8 cellular contexts compared by ENCODE assay signal in genomic region chr6:33424855-33425667, GRCh38. TPM values are rescaled to one million over a fixed set of nuclear protein-coding genes. Genes with fewer than 3 reads are reported as not detected.
A peak's percentile ranks its signal among the peaks of the same experiment; 100 is the strongest.
DNase-seq lines count a peak whose midpoint lies in the region; ATAC-seq and TF ChIP-seq lines count a peak whose summit lies in the region.

No MANE protein-coding gene starts in this region.

- DNase-seq in A673 (ENCODE audit: low spot score): no peak
- no peak for DNase-seq in chondrocyte (ENCODE audit: low spot score)
- no peak for DNase-seq in GM13976 (ENCODE audit: low spot score)
- no peak for DNase-seq in NAMALWA (ENCODE audit: low spot score)

- in situ Hi-C loops in GM13976 (cut with MboI; ENCODE audit: low sequenced_read_pairs, unreplicated experiment): no loop called here

- H3K27ac ChIP-seq in A673 (ENCODE audit: low read depth, low read length, poor library complexity, severe bottlenecking): peak overlapping the region; percentile 90

- H3K4me1 ChIP-seq in A673 (ENCODE audit: insufficient read depth, low read length, poor library complexity, severe bottlenecking) (peaks cover 37% of the 10 kb centered on the region), mucosa of stomach (ENCODE audit: control insufficient read depth, insufficient read depth, low read length) (peaks cover 27% of the 10 kb centered on the region)

- intact Hi-C loops in A673 (cut with micrococcal nuclease; ENCODE audit: unreplicated experiment): loop anchor here (5.0 to 10.0 kb wide), 3 partner anchors 128 to 450 kb away; partner anchors contain the start of gene RGL2

- H3K27ac Mint-ChIP-seq in IgD-negative memory B cell: peak overlapping the region; percentile 95 to 98 (median 97)
- peak overlapping the region; percentile 97 for H3K27ac Mint-ChIP-seq in chondrocyte (ENCODE audit: unreplicated experiment)

- CTCF ChIA-PET in A673 (lab: Charles Lee): interaction anchor here (1.0 kb wide), 2 partner anchors 34 to 176 kb away, joined by 3 to 5 read pairs; no protein-coding TSS in a partner anchor

- no peaks in the 10 kb centered on the region for H3K9me3 Mint-ChIP-seq in IgD-negative memory B cell
- H3K9me3 Mint-ChIP-seq in chondrocyte (ENCODE audit: low read depth): no peaks in the 10 kb centered on the region

- H3K36me3 ChIP-seq in A673 (ENCODE audit: insufficient read depth, low read length, poor library complexity, severe bottlenecking): peaks cover 4% of the 10 kb centered on the region
- H3K36me3 ChIP-seq in mucosa of stomach (ENCODE audit: control insufficient read depth, insufficient read depth, low read length): no peaks in the 10 kb centered on the region

- TSS peak; percentile 95 for BruUV-seq in A673 (replicated peaks; lab: Mats Ljungman, UMichigan)

- no peak for ATAC-seq in GM18907 (IDR thresholded peaks at IDR 0.05; ENCODE audit: unreplicated experiment)
- no peak for ATAC-seq in HG03045 (IDR thresholded peaks at IDR 0.05; ENCODE audit: unreplicated experiment)

- peak overlapping the region; percentile 80 for H3K9ac ChIP-seq in mucosa of stomach (ENCODE audit: low read length)

- H3K9me3 ChIP-seq in A673 (ENCODE audit: low read depth, low read length, poor library complexity, severe bottlenecking) (no peaks in the 10 kb centered on the region), mucosa of stomach (ENCODE audit: control insufficient read depth, low read length) (no peaks in the 10 kb centered on the region)

- POLR2A ChIA-PET in A673 (lab: Charles Lee; ENCODE audit: low non-redundant PET): no interaction called here

- H3K27me3 Mint-ChIP-seq in IgD-negative memory B cell: no peaks in the 10 kb centered on the region
- no peaks in the 10 kb centered on the region for H3K27me3 Mint-ChIP-seq in chondrocyte (ENCODE audit: low read depth)

- H3K4me3 ChIP-seq in A673 (ENCODE audit: low read depth, low read length, poor library complexity, severe bottlenecking) (peak overlapping the region; percentile 59), mucosa of stomach (ENCODE audit: low read length) (peak overlapping the region; percentile 61)

- H3K27me3 ChIP-seq in A673 (replicated peaks; ENCODE audit: insufficient read depth, low read depth, low read length, poor library complexity) (no peaks in the 10 kb centered on the region), mucosa of stomach (ENCODE audit: control insufficient read depth, insufficient read depth, low read length) (peaks cover 4% of the 10 kb centered on the region)

- H3K4me3 Mint-ChIP-seq in IgD-negative memory B cell: peak overlapping the region; percentile 85 to 97 (median 91)
- H3K4me3 Mint-ChIP-seq in chondrocyte (ENCODE audit: unreplicated experiment): peak overlapping the region; percentile 90

- H3K36me3 Mint-ChIP-seq in IgD-negative memory B cell (no peaks in the 10 kb centered on the region), chondrocyte (ENCODE audit: low read depth) (peaks cover 9% of the 10 kb centered on the region)

- TF ChIP-seq CTCF in A673 (conservative IDR thresholded peaks at IDR 0.05; ENCODE audit: low read depth, low read length) (no peak), chondrocyte (IDR thresholded peaks at IDR 0.05) (no peak), GM13976 (IDR thresholded peaks at IDR 0.05; ENCODE audit: borderline replicate concordance, control extremely low read depth, extremely low read depth, insufficient read depth, missing control alignments) (no peak)

- H3K4me1 Mint-ChIP-seq in IgD-negative memory B cell: peaks cover 23 to 40% (median 39%) of the 10 kb centered on the region in 3 donors
- peaks cover 64% of the 10 kb centered on the region for H3K4me1 Mint-ChIP-seq in chondrocyte (ENCODE audit: low read depth)

RNA-seq across cellular contexts. Expression of gene SYNGAP1, which starts 5.2 kb away (rescaled TPM):
- total RNA-seq in A673 (2021) (77.6 and 78.5 TPM in 2 replicates), chondrocyte (24.2 to 32.6 TPM (median 24.7 TPM) in 3 replicates)
- 0.54 TPM for polyA plus RNA-seq in IgD-negative memory B cell

RNA-seq across cellular contexts. Expression of gene CUTA, which starts 7.2 kb away (rescaled TPM):
- total RNA-seq in A673 (2021) (221 and 223 TPM in 2 replicates), chondrocyte (204 to 241 TPM (median 218 TPM) in 3 replicates)
- 449 TPM for polyA plus RNA-seq in IgD-negative memory B cell

RNA-seq across cellular contexts. Expression of gene PHF1, which starts 14.2 kb away (rescaled TPM):
- total RNA-seq in A673 (2021) (53.5 and 56.1 TPM in 2 replicates), chondrocyte (39.0 to 43.2 TPM (median 42.7 TPM) in 3 replicates)
- polyA plus RNA-seq in IgD-negative memory B cell: 77.0 TPM

RNA-seq across cellular contexts. Expression of gene ZBTB9, which starts 29.3 kb away (rescaled TPM):
- 14.6 and 16.9 TPM in 2 replicates for total RNA-seq in A673 (2021)
- polyA plus RNA-seq in IgD-negative memory B cell: 9.0 TPM
- total RNA-seq in chondrocyte: 6.8 to 7.8 TPM (median 7.1 TPM) in 3 replicates

RNA-seq across cellular contexts. Expression of gene KIFC1, which starts 33.4 kb away (rescaled TPM):
- total RNA-seq in A673 (2021) (123 and 133 TPM in 2 replicates), chondrocyte (7.4 to 10.4 TPM (median 8.1 TPM) in 3 replicates)
- 0.23 TPM for polyA plus RNA-seq in IgD-negative memory B cell
